In the genomic region with DNA sequence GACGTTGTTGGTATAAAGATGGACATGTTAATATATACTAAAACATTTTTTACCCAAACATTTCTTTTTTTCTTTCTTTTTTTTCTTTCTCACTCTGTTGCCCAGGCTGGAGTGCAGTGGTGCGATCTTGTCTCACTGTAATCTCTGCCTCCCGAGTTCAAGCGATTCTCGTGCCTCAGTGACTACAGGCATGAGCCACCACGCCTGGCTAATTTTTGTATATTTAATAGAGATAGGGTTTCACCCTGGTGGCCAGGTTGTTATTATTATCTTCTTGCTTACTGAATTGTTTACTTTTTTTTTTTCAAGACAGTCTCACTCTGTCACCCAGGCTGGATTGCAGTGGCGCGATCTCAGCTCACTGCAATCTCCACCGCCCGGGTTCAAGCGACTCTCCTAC, we compare ENCODE assay signal across 20 cellular contexts.
"Had no signal": no experiment of that assay in that cellular context is flagged by ENCODE, and none has a peak within 500 bp of the region (broad histone marks: within the 10 kb centered on the region; RNA-seq: fewer than 3 reads in every experiment).

No MANE protein-coding gene starts in this region.

- H3K27ac Mint-ChIP-seq: naive thymus-derived CD8-positive, alpha-beta T cell had no signal

- DNase-seq: cortex of kidney; dorsolateral prefrontal cortex; effector CD8-positive, alpha-beta T cell; gastrocnemius medialis; glutamatergic neuron; immature natural killer cell; kidney; left colon; naive thymus-derived CD8-positive, alpha-beta T cell; posterior cingulate gyrus; sigmoid colon; stimulated activated CD4-positive, alpha-beta T cell treated with anti-CD3 and anti-CD28 coated beads, Interleukin-12 subunit alpha, Interleukin-12 subunit beta, amount 100 ng/mL, for 4 hours; stimulated activated naive CD8-positive, alpha-beta T cell treated with anti-CD3 and anti-CD28 coated beads, Interleukin-15, Interleukin-2, amounts not matched to agents 100 U/mL and 50 U/mL, for 24 hours; tibial artery; upper lobe of left lung; uterus had no signal

- H3K4me3 ChIP-seq: dorsolateral prefrontal cortex, gastrocnemius medialis, right atrium auricular region, sigmoid colon, skin epidermis, suprapubic skin, tibial artery, upper lobe of left lung, uterus had no signal

- H3K36me3 ChIP-seq: gastrocnemius medialis, right atrium auricular region, sigmoid colon, suprapubic skin, tibial artery, upper lobe of left lung, uterus had no signal

- H3K36me3 Mint-ChIP-seq: naive thymus-derived CD8-positive, alpha-beta T cell had no signal

- H3K4me1 ChIP-seq: gastrocnemius medialis, right atrium auricular region, sigmoid colon, suprapubic skin, tibial artery, upper lobe of left lung, uterus had no signal

- H3K27me3 ChIP-seq: gastrocnemius medialis, right atrium auricular region, sigmoid colon, suprapubic skin, tibial artery, upper lobe of left lung, uterus had no signal

- ATAC-seq: gastrocnemius medialis; naive thymus-derived CD8-positive, alpha-beta T cell; stimulated activated naive CD8-positive, alpha-beta T cell treated with anti-CD3 and anti-CD28 coated beads, Interleukin-15, Interleukin-2, amounts not matched to agents 100 U/mL and 50 U/mL, for 24 hours had no signal

- H3K4me1 Mint-ChIP-seq: immature natural killer cell; naive thymus-derived CD8-positive, alpha-beta T cell; neural crest cell had no signal

- H3K9me3 Mint-ChIP-seq: immature natural killer cell had no signal

- H3K9me3 ChIP-seq: gastrocnemius medialis, right atrium auricular region, sigmoid colon, suprapubic skin, tibial artery, upper lobe of left lung, uterus had no signal

- H3K4me3 Mint-ChIP-seq: immature natural killer cell; naive thymus-derived CD8-positive, alpha-beta T cell; neural crest cell had no signal

- H3K27ac ChIP-seq: dorsolateral prefrontal cortex, gastrocnemius medialis, right atrium auricular region, sigmoid colon, tibial artery, upper lobe of left lung, uterus had no signal
